8 cellular contexts compared by ENCODE assay signal in genomic region chrX:41084360-41085104, GRCh38. TPM values are rescaled to one million over a fixed set of nuclear protein-coding genes. Genes with fewer than 3 reads are reported as not detected.
DNase-seq lines count a peak whose midpoint lies in the region; ATAC-seq and TF ChIP-seq lines count a peak whose summit lies in the region.

No MANE protein-coding gene starts in this region.

- DNase-seq in DMS 273 (lab: John Stamatoyannopoulos, UW; ENCODE audit: unreplicated experiment), result peak; percentile 100
- DNase-seq in HuH-7 (ENCODE audit: low spot score), result peak; percentile 53
- peak; percentile 95 for DNase-seq in activated T-cell treated with anti-CD3 and anti-CD28 coated beads for 1 hour (ENCODE audit: low read depth)
- peak; percentile 96 for DNase-seq in endothelial cell (ENCODE audit: low spot score)
- peak; percentile 93 for DNase-seq in stimulated activated CD8-positive, alpha-beta memory T cell treated with anti-CD3 and anti-CD28 coated beads, Interleukin-15, amount 100 ng/mL, for 24 hours (ENCODE audit: low read depth)

- no peaks in the 10 kb centered on the region for H3K27me3 ChIP-seq in OCI-LY1 (ENCODE audit: insufficient read depth, low read length)

- H3K9ac ChIP-seq in OCI-LY1 (ENCODE audit: low read length), result peak overlapping the region; percentile 99

- peak overlapping the region; percentile 99 for H3K27ac Mint-ChIP-seq in endothelial cell (ENCODE audit: unreplicated experiment)

- no peak for TF ChIP-seq CTCF in OCI-LY1 (IDR thresholded peaks at IDR 0.05; ENCODE audit: low read length)
- TF ChIP-seq CTCF in endothelial cell (IDR thresholded peaks at IDR 0.05; ENCODE audit: unreplicated experiment), result no peak

- peak overlapping the region; percentile 91 for H3K4me3 Mint-ChIP-seq in endothelial cell (ENCODE audit: unreplicated experiment)

- H3K9me3 Mint-ChIP-seq in endothelial cell (ENCODE audit: unreplicated experiment), result no peaks in the 10 kb centered on the region

- H3K36me3 Mint-ChIP-seq in endothelial cell (ENCODE audit: low read depth, unreplicated experiment), result no peaks in the 10 kb centered on the region

- H3K4me3 ChIP-seq in OCI-LY1 (ENCODE audit: low read depth, low read length, poor library complexity, severe bottlenecking) (peak overlapping the region; percentile 92), mesodermal cell (ENCODE audit: extremely low read depth, insufficient read depth, low read length, poor library complexity, severe bottlenecking) (peak overlapping the region; percentile 66)

- no peaks in the 10 kb centered on the region for H3F3A ChIP-seq in OCI-LY1 (ENCODE audit: insufficient read depth, low read length)

- WGBS in mesodermal cell (ENCODE audit: insufficient coverage in 2 of 2), 2 experiments, result 0% methylated on average over 4 of the region's 65 CpGs; no CpG with 5 or more reads in 1 of the 2 experiments

- peaks cover 19% of the 10 kb centered on the region for H3K4me1 Mint-ChIP-seq in endothelial cell (ENCODE audit: unreplicated experiment)

- H3K27me3 Mint-ChIP-seq in endothelial cell (ENCODE audit: unreplicated experiment), result peaks cover 4% of the 10 kb centered on the region

- H3K9me2 ChIP-seq in OCI-LY1 (ENCODE audit: low read depth, low read length), result no peaks in the 10 kb centered on the region

- peak overlapping the region; percentile 99 for H3K27ac ChIP-seq in OCI-LY1 (ENCODE audit: low read depth, low read length, poor library complexity, severe bottlenecking)
- H3K27ac ChIP-seq in mesodermal cell (ENCODE audit: low read depth, low read length, severe bottlenecking), result peak overlapping the region; percentile 100

- no peaks in the 10 kb centered on the region for H3K9me3 ChIP-seq in OCI-LY1 (ENCODE audit: low read length)
- no peaks in the 10 kb centered on the region for H3K9me3 ChIP-seq in mesodermal cell (ENCODE audit: control insufficient read depth, low read length)

- peak overlapping the region; percentile 93 for H3K4me2 ChIP-seq in OCI-LY1 (ENCODE audit: low read length)

- peak; percentile 55 for ATAC-seq in GM21526 (IDR thresholded peaks at IDR 0.05; ENCODE audit: low FRiP score, unreplicated experiment)

- H3K36me3 ChIP-seq in OCI-LY1 (ENCODE audit: insufficient read depth, low read length) (peaks cover 9% of the 10 kb centered on the region; the same call in 1 of the 2 replicates), mesodermal cell (ENCODE audit: control insufficient read depth, insufficient read depth, low read length) (peaks cover 4% of the 10 kb centered on the region)

- no peak overlapping the region for H2AFZ ChIP-seq in OCI-LY1 (ENCODE audit: low read length)

- peaks cover 36% of the 10 kb centered on the region for H3K79me2 ChIP-seq in OCI-LY1 (ENCODE audit: insufficient read depth, low read length)

- H3K4me1 ChIP-seq in OCI-LY1 (ENCODE audit: insufficient read depth, low read length, severe bottlenecking) (peaks cover 36% of the 10 kb centered on the region), mesodermal cell (ENCODE audit: control insufficient read depth, insufficient read depth, low read length, poor library complexity, severe bottlenecking) (no peaks in the 10 kb centered on the region)

- no peaks in the 10 kb centered on the region for H4K20me1 ChIP-seq in OCI-LY1 (ENCODE audit: insufficient read depth, low read length)

RNA-seq across cellular contexts. Expression of gene USP9X, which starts 0.7 kb away (rescaled TPM):
- 72.9 TPM for total RNA-seq in endothelial cell (ENCODE audit: unreplicated experiment)
- polyA plus RNA-seq in mesodermal cell (2013, experiment 1 of 2), result 42.5 TPM
- polyA plus RNA-seq in mesodermal cell (2013, experiment 2 of 2), result 39.7 TPM

Comparison
In these comparisons a context has a peak if more than half of its experiments do, and no peak if none do; other contexts are left out.
1. Peak in every context shown above with its lines: DNase-seq, ATAC-seq, H3K4me3 ChIP-seq and H3K27ac ChIP-seq.